2 cellular contexts compared by ENCODE assay signal in the genomic region with DNA sequence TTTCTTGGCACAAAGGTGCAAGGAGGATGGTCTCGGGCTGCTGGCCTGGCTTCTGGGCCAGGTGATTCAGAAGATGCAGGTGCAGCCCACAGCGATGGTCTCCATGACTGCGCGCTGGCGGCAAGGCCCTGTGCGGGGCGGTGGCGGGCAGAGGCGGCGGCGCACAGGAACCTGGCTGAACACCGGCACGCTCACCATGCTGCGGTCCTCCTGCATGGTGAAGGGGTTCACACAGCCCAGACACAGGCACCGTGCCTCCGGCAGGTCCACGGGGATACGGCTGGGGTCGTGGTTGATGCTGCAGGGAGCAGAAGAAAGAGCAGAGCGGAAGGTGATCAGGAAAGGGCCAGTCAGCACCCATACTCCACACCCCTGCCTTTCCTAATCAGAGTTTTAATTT.
TF ChIP-seq lines count a peak whose summit lies in the region.

No MANE protein-coding gene starts in this region.

TF ChIP-seq in SK-N-SH, 30 proteins besides CTCF, POLR2A, EP300 and RAD21 (continued from another document):
- TF ChIP-seq, protein P1, sequence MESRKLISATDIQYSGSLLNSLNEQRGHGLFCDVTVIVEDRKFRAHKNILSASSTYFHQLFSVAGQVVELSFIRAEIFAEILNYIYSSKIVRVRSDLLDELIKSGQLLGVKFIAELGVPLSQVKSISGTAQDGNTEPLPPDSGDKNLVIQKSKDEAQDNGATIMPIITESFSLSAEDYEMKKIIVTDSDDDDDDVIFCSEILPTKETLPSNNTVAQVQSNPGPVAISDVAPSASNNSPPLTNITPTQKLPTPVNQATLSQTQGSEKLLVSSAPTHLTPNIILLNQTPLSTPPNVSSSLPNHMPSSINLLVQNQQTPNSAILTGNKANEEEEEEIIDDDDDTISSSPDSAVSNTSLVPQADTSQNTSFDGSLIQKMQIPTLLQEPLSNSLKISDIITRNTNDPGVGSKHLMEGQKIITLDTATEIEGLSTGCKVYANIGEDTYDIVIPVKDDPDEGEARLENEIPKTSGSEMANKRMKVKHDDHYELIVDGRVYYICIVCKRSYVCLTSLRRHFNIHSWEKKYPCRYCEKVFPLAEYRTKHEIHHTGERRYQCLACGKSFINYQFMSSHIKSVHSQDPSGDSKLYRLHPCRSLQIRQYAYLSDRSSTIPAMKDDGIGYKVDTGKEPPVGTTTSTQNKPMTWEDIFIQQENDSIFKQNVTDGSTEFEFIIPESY (IDR thresholded peaks at IDR 0.05; ENCODE audit: borderline replicate concordance, low read depth), result no peak
- no peak for TF ChIP-seq GABPA (IDR thresholded peaks at IDR 0.05; ENCODE audit: low read depth)
- no peak for TF ChIP-seq RFX5 (IDR thresholded peaks at IDR 0.05; ENCODE audit: low read length)
- no peak for TF ChIP-seq ELF1 (IDR thresholded peaks at IDR 0.05)
- TF ChIP-seq FOSL2 (IDR thresholded peaks at IDR 0.05; ENCODE audit: borderline replicate concordance, low read depth), result no peak
- TF ChIP-seq, protein P2, sequence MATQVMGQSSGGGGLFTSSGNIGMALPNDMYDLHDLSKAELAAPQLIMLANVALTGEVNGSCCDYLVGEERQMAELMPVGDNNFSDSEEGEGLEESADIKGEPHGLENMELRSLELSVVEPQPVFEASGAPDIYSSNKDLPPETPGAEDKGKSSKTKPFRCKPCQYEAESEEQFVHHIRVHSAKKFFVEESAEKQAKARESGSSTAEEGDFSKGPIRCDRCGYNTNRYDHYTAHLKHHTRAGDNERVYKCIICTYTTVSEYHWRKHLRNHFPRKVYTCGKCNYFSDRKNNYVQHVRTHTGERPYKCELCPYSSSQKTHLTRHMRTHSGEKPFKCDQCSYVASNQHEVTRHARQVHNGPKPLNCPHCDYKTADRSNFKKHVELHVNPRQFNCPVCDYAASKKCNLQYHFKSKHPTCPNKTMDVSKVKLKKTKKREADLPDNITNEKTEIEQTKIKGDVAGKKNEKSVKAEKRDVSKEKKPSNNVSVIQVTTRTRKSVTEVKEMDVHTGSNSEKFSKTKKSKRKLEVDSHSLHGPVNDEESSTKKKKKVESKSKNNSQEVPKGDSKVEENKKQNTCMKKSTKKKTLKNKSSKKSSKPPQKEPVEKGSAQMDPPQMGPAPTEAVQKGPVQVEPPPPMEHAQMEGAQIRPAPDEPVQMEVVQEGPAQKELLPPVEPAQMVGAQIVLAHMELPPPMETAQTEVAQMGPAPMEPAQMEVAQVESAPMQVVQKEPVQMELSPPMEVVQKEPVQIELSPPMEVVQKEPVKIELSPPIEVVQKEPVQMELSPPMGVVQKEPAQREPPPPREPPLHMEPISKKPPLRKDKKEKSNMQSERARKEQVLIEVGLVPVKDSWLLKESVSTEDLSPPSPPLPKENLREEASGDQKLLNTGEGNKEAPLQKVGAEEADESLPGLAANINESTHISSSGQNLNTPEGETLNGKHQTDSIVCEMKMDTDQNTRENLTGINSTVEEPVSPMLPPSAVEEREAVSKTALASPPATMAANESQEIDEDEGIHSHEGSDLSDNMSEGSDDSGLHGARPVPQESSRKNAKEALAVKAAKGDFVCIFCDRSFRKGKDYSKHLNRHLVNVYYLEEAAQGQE (IDR thresholded peaks at IDR 0.05; ENCODE audit: low read depth, low read length), result no peak
- TF ChIP-seq SMC3 (IDR thresholded peaks at IDR 0.05; ENCODE audit: low read depth, low read length), result no peak

TF ChIP-seq in SK-N-SH treated with all-trans-retinoic acid at 6 μM for 48 hours, 23 proteins besides CTCF, POLR2A, EP300 and RAD21 (continued from another document):
- TF ChIP-seq, protein P3, sequence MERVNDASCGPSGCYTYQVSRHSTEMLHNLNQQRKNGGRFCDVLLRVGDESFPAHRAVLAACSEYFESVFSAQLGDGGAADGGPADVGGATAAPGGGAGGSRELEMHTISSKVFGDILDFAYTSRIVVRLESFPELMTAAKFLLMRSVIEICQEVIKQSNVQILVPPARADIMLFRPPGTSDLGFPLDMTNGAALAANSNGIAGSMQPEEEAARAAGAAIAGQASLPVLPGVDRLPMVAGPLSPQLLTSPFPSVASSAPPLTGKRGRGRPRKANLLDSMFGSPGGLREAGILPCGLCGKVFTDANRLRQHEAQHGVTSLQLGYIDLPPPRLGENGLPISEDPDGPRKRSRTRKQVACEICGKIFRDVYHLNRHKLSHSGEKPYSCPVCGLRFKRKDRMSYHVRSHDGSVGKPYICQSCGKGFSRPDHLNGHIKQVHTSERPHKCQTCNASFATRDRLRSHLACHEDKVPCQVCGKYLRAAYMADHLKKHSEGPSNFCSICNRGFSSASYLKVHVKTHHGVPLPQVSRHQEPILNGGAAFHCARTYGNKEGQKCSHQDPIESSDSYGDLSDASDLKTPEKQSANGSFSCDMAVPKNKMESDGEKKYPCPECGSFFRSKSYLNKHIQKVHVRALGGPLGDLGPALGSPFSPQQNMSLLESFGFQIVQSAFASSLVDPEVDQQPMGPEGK (CRISPR knock-in tag; IDR thresholded peaks at IDR 0.05; ENCODE audit: borderline replicate concordance), result no peak
- TF ChIP-seq CREB5 (CRISPR knock-in tag; IDR thresholded peaks at IDR 0.05; ENCODE audit: low read depth) (no peak), TCF4 (CRISPR knock-in tag; IDR thresholded peaks at IDR 0.05; ENCODE audit: borderline replicate concordance) (no peak), PPARA (CRISPR knock-in tag; IDR thresholded peaks at IDR 0.05; ENCODE audit: borderline replicate concordance) (no peak), POU6F1 (CRISPR knock-in tag; IDR thresholded peaks at IDR 0.05; ENCODE audit: borderline replicate concordance, low read depth) (no peak), ARNTL (CRISPR knock-in tag; IDR thresholded peaks at IDR 0.05; ENCODE audit: borderline replicate concordance, low read depth) (no peak)
